20 cellular contexts compared by ENCODE assay signal in genomic region chr4:29908276-29908675, GRCh38.
DNase-seq lines count a peak whose midpoint lies in the region; ATAC-seq, FAIRE-seq and TF ChIP-seq lines count a peak whose summit lies in the region.
"Had no signal": no experiment of that assay in that cellular context is flagged by ENCODE, and none has a peak within 500 bp of the region (broad histone marks: within the 10 kb centered on the region; RNA-seq: fewer than 3 reads in every experiment).

No MANE protein-coding gene starts in this region.

- WGBS in H1 (ENCODE audit: extremely low coverage in 1 of 2, insufficient coverage in 1 of 2, insufficient read length in 1 of 2, insufficient replicate concordance in 2 of 2, low coverage in 1 of 2, low lambda C conversion rate in 2 of 2, missing lambda C conversion rate in 1 of 2), 2 experiments: 93% methylated on average over 2 of the region's 2 CpGs; no CpG with 5 or more reads in 1 of the 2 experiments

- H3K4me1 ChIP-seq in OCI-LY3 (ENCODE audit: low read length) (no peaks in the 10 kb centered on the region), H1 (replicated peaks in 1 of 4; ENCODE audit: control insufficient read depth in 3 of 4, insufficient read depth in 4 of 4, low read length in 3 of 4) (no peaks in the 10 kb centered on the region), neural progenitor cell (no peaks in the 10 kb centered on the region)
- no peaks in the 10 kb centered on the region for H3K4me1 ChIP-seq in CD8-positive, alpha-beta T cell (ENCODE audit: insufficient read depth, low read length)
- H3K4me1 ChIP-seq: A549, BE2C had no signal

- H3K56ac ChIP-seq in H1 (replicated peaks; ENCODE audit: insufficient read length, low read depth, low read length): no peak overlapping the region

- H3K23ac ChIP-seq in H1 (ENCODE audit: insufficient read length): no peak overlapping the region

- no peak for TF ChIP-seq CTCF in OCI-LY3 (IDR thresholded peaks at IDR 0.05; ENCODE audit: low read depth, low read length)
- no peak for TF ChIP-seq CTCF in H1 (IDR thresholded peaks at IDR 0.05; ENCODE audit: control extremely low read depth in 1 of 3, insufficient read depth in 1 of 3, low read depth in 1 of 3, low read length in 3 of 3)
- no peak for TF ChIP-seq CTCF in neural progenitor cell (IDR thresholded peaks at IDR 0.05)
- TF ChIP-seq CTCF in CD8-positive, alpha-beta T cell (IDR thresholded peaks at IDR 0.05): no peak

- POLR2A ChIA-PET in H1 (lab: Charles Lee; ENCODE audit: partially characterized antibody): no interaction called here
- POLR2A ChIA-PET in CD8-positive, alpha-beta T cell (lab: Charles Lee): no interaction called here

- H3K36me3 ChIP-seq in OCI-LY3 (replicated peaks; ENCODE audit: low read depth, low read length) (no peaks in the 10 kb centered on the region), H1 (ENCODE audit: control insufficient read depth in 2 of 4, insufficient read depth in 4 of 4, low read length in 3 of 4) (no peaks in the 10 kb centered on the region), neural progenitor cell (no peaks in the 10 kb centered on the region)
- no peaks in the 10 kb centered on the region for H3K36me3 ChIP-seq in CD8-positive, alpha-beta T cell (ENCODE audit: insufficient read depth, low read length)
- H3K36me3 ChIP-seq: BE2C had no signal

- no peaks in the 10 kb centered on the region for H3K4me1 Mint-ChIP-seq in neural progenitor cell
- H3K4me1 Mint-ChIP-seq in CD8-positive, alpha-beta T cell (ENCODE audit: low read depth): no peaks in the 10 kb centered on the region
- H3K4me1 Mint-ChIP-seq: CD4-positive, alpha-beta memory T cell; IgD-negative memory B cell had no signal

- H3K4me2 ChIP-seq in OCI-LY3 (ENCODE audit: low read length) (no peak overlapping the region), H1 (ENCODE audit: insufficient read depth in 1 of 2, low read depth in 2 of 2, low read length in 2 of 2) (no peak overlapping the region), neural progenitor cell (no peak overlapping the region)
- H3K4me2 ChIP-seq: A549 had no signal

- H3K4me3 ChIP-seq in OCI-LY3 (ENCODE audit: low read length): no peak overlapping the region
- no peak overlapping the region for H3K4me3 ChIP-seq in H1 (ENCODE audit: extremely low read depth in 1 of 4, insufficient read depth in 2 of 4, low read depth in 3 of 4, low read length in 4 of 4)
- no peak overlapping the region for H3K4me3 ChIP-seq in neural progenitor cell
- no peak overlapping the region for H3K4me3 ChIP-seq in CD8-positive, alpha-beta T cell (ENCODE audit: low read depth, low read length)
- H3K4me3 ChIP-seq: A549, GM12878 had no signal

- H3K9me3 Mint-ChIP-seq in neural progenitor cell: peaks cover 7% of the 10 kb centered on the region
- H3K9me3 Mint-ChIP-seq in CD8-positive, alpha-beta T cell: peaks cover 23% of the 10 kb centered on the region

- FAIRE-seq in H1 (lab: Jason Lieb, UNC): no peak
- FAIRE-seq: A549, D721Med, GM12878 had no signal

- H3K14ac ChIP-seq in H1 (ENCODE audit: insufficient read length): no peak overlapping the region

- H3K9ac ChIP-seq in OCI-LY3 (ENCODE audit: low read length) (no peak overlapping the region), H1 (replicated peaks in 1 of 4; ENCODE audit: extremely low read depth in 1 of 4, low read depth in 3 of 4, low read length in 3 of 4) (no peak overlapping the region), neural progenitor cell (no peak overlapping the region)

- no peak overlapping the region for H2BK120ac ChIP-seq in H1 (replicated peaks; ENCODE audit: low read depth, low read length)

- no peaks in the 10 kb centered on the region for H3K79me1 ChIP-seq in H1 (ENCODE audit: low read depth, low read length)

- TF ChIP-seq EP300 in H1 (IDR thresholded peaks at IDR 0.05; ENCODE audit: borderline replicate concordance in 1 of 2, low read depth in 2 of 2, low read length in 2 of 2): no peak

- DNase-seq in H1 (ENCODE audit: low read depth in 1 of 2, low spot score in 2 of 2) (no peak), neural progenitor cell (ENCODE audit: low spot score) (no peak), A172 (ENCODE audit: low spot score) (no peak), ecto neural progenitor cell (ENCODE audit: low spot score) (no peak)
- DNase-seq in CD8-positive, alpha-beta T cell: no peak
- DNase-seq: BE2C; CD4-positive, alpha-beta memory T cell; COR-L47; DMS153; DND-41; GOT3; HCEC 1CT; KG1 had no signal

- no peaks in the 10 kb centered on the region for H3K27me3 Mint-ChIP-seq in neural progenitor cell (ENCODE audit: insufficient read depth, low read depth)
- H3K27me3 Mint-ChIP-seq in CD8-positive, alpha-beta T cell (ENCODE audit: low read depth): no peaks in the 10 kb centered on the region
- H3K27me3 Mint-ChIP-seq: CD4-positive, alpha-beta memory T cell; IgD-negative memory B cell had no signal

- H4K20me1 ChIP-seq in OCI-LY3 (ENCODE audit: insufficient read depth, low read length) (no peaks in the 10 kb centered on the region), H1 (replicated peaks in 1 of 2; ENCODE audit: control insufficient read depth in 1 of 2, insufficient read depth in 2 of 2, low read length in 2 of 2) (no peaks in the 10 kb centered on the region), neural progenitor cell (ENCODE audit: low read depth) (no peaks in the 10 kb centered on the region)

- H3K27me3 ChIP-seq in OCI-LY3 (ENCODE audit: low read depth, low read length): no peaks in the 10 kb centered on the region
- no peaks in the 10 kb centered on the region for H3K27me3 ChIP-seq in H1 (replicated peaks in 1 of 4; ENCODE audit: control insufficient read depth in 3 of 4, extremely low read depth in 1 of 4, insufficient read depth in 3 of 4, low read length in 3 of 4)
- no peaks in the 10 kb centered on the region for H3K27me3 ChIP-seq in neural progenitor cell
- no peaks in the 10 kb centered on the region for H3K27me3 ChIP-seq in CD8-positive, alpha-beta T cell (ENCODE audit: insufficient read depth, low read length)
- H3K27me3 ChIP-seq: BE2C had no signal

- intact Hi-C loops in CD8-positive, alpha-beta T cell (cut with DNase I, micrococcal nuclease): no loop called here

- no peak overlapping the region for H3K4ac ChIP-seq in H1 (replicated peaks; ENCODE audit: insufficient read length, low read depth, low read length)

- no peaks in the 10 kb centered on the region for H3K36me3 Mint-ChIP-seq in neural progenitor cell
- no peaks in the 10 kb centered on the region for H3K36me3 Mint-ChIP-seq in CD8-positive, alpha-beta T cell
- H3K36me3 Mint-ChIP-seq: CD4-positive, alpha-beta memory T cell; IgD-negative memory B cell had no signal

- no peak overlapping the region for H2AK5ac ChIP-seq in H1 (ENCODE audit: low read depth, low read length)

- CTCF ChIA-PET in H1 (lab: Charles Lee; ENCODE audit: partially characterized antibody): interaction anchor here (0.6 kb wide), 2 partner anchors 103 to 463 kb away, joined by 3 read pairs; no protein-coding TSS in a partner anchor
- CTCF ChIA-PET in CD8-positive, alpha-beta T cell (lab: Charles Lee): no interaction called here

- ATAC-seq in CD8-positive, alpha-beta T cell: no peak
- no peak for ATAC-seq in HG02610 (IDR thresholded peaks at IDR 0.05; ENCODE audit: unreplicated experiment)
- ATAC-seq: A549, GM12878 had no signal

- H3K9me3 ChIP-seq in OCI-LY3 (ENCODE audit: insufficient read depth, low read length) (no peaks in the 10 kb centered on the region), H1 (ENCODE audit: insufficient read depth in 2 of 2, low read depth in 1 of 2, low read length in 1 of 2) (no peaks in the 10 kb centered on the region), neural progenitor cell (ENCODE audit: low read depth) (no peaks in the 10 kb centered on the region)
- no peaks in the 10 kb centered on the region for H3K9me3 ChIP-seq in CD8-positive, alpha-beta T cell (ENCODE audit: low read length)
- H3K9me3 ChIP-seq: A549 had no signal

- no peak overlapping the region for H2BK12ac ChIP-seq in H1 (ENCODE audit: low read depth, low read length)

- no peak for TF ChIP-seq POLR2A in H1 (IDR thresholded peaks at IDR 0.05; ENCODE audit: control extremely low read depth in 1 of 2, low read depth in 2 of 2, low read length in 2 of 2)

- H3K27ac Mint-ChIP-seq in neural progenitor cell: no peak overlapping the region
- H3K27ac Mint-ChIP-seq in CD8-positive, alpha-beta T cell: no peak overlapping the region
- H3K27ac Mint-ChIP-seq: CD4-positive, alpha-beta memory T cell; IgD-negative memory B cell had no signal

- no peaks in the 10 kb centered on the region for H3K23me2 ChIP-seq in H1 (ENCODE audit: low read depth, low read length)

- H2BK5ac ChIP-seq in H1 (ENCODE audit: low read depth, low read length): no peak overlapping the region

- no peak overlapping the region for H4K91ac ChIP-seq in H1 (replicated peaks; ENCODE audit: insufficient read length, low read length)

- no peak overlapping the region for H2BK15ac ChIP-seq in H1 (ENCODE audit: low read length)

- no peak overlapping the region for H3K4me3 Mint-ChIP-seq in neural progenitor cell
- no peak overlapping the region for H3K4me3 Mint-ChIP-seq in CD8-positive, alpha-beta T cell
- H3K4me3 Mint-ChIP-seq: CD4-positive, alpha-beta memory T cell; IgD-negative memory B cell had no signal

- 0 out of 2 replicates have a peak overlapping the region, but pooled peaks have one; percentile 43 for H2AFZ ChIP-seq in OCI-LY3 (ENCODE audit: low read depth, low read length)
- H2AFZ ChIP-seq in H1 (ENCODE audit: low read length): peak overlapping the region; percentile 62; the same call in 1 of the 2 replicates
- peak overlapping the region; percentile 26 for H2AFZ ChIP-seq in neural progenitor cell (replicated peaks)

- H4K5ac ChIP-seq in H1 (ENCODE audit: insufficient read length, low read depth, low read length): no peak overlapping the region

- H3K27ac ChIP-seq in OCI-LY3 (ENCODE audit: low read length) (no peak overlapping the region), H1 (ENCODE audit: low read depth, low read length) (no peak overlapping the region), neural progenitor cell (no peak overlapping the region)
- no peak overlapping the region for H3K27ac ChIP-seq in CD8-positive, alpha-beta T cell (ENCODE audit: low read depth, low read length)
- H3K27ac ChIP-seq: A549, C4-2B had no signal

- no peak overlapping the region for H3K18ac ChIP-seq in H1 (ENCODE audit: extremely low read depth, low read length)

- no peak overlapping the region for H2BK20ac ChIP-seq in H1 (ENCODE audit: low read length)

- H3F3A ChIP-seq in neural progenitor cell (ENCODE audit: low read depth): no peaks in the 10 kb centered on the region

- no peak for TF ChIP-seq RAD21 in H1 (IDR thresholded peaks at IDR 0.05 in 1 of 2, conservative IDR thresholded peaks at IDR 0.05 in 1 of 2; ENCODE audit: low read depth in 2 of 2, low read length in 2 of 2)

- no peak overlapping the region for H4K8ac ChIP-seq in H1 (ENCODE audit: extremely low read depth, insufficient read depth, low read length)

- H3K79me2 ChIP-seq in OCI-LY3 (ENCODE audit: low read length) (no peaks in the 10 kb centered on the region), H1 (ENCODE audit: control insufficient read depth in 1 of 2, insufficient read depth in 2 of 2, low read length in 2 of 2) (no peaks in the 10 kb centered on the region), neural progenitor cell (ENCODE audit: low read depth) (no peaks in the 10 kb centered on the region)

TF ChIP-seq in H1, 55 proteins besides CTCF, POLR2A, EP300 and RAD21:
- no peak for TF ChIP-seq POLR2AphosphoS5 (IDR thresholded peaks at IDR 0.05; ENCODE audit: low read depth, low read length)
TF ChIP-seq in H1: peak in this region for 0.
